8 cellular contexts compared by ENCODE assay signal in genomic region chr9:99222416-99223280, GRCh38. TPM values are rescaled to one million over a fixed set of nuclear protein-coding genes. Genes with fewer than 3 reads are reported as not detected.
DNase-seq lines count a peak whose midpoint lies in the region; ATAC-seq and TF ChIP-seq lines count a peak whose summit lies in the region.

No MANE protein-coding gene starts in this region.

- ATAC-seq in GM18508 (IDR thresholded peaks at IDR 0.05; ENCODE audit: insufficient read depth, unreplicated experiment), result peak; percentile 25
- ATAC-seq in HG03521 (IDR thresholded peaks at IDR 0.05; ENCODE audit: unreplicated experiment), result no peak

- WGBS in ovary, 3 donors, result 4 to 6% (median 5%) methylated on average over 30 of the region's 30 CpGs

- DNase-seq in HFF-Myc (ENCODE audit: extremely low read depth, low read depth) (no peak), RWPE1 (ENCODE audit: low spot score) (no peak), fibroblast of peridontal ligament (ENCODE audit: extremely low read depth) (peak; percentile 51), ovary (no peak), amniotic stem cell (lab: John Stamatoyannopoulos, UW) (no peak)
- no peak for DNase-seq in effector CD8-positive, alpha-beta T cell (lab: John Stamatoyannopoulos, UW)

- no peaks in the 10 kb centered on the region for H3K27me3 ChIP-seq in ovary

- H3K27ac ChIP-seq in RWPE1 (peak overlapping the region; percentile 88), ovary (peak overlapping the region; percentile 67 to 95)

- CTCF ChIA-PET in RWPE1 (lab: Yijun Ruan, JAX), result interaction anchor here (0.6 kb wide), 2 partner anchors 93 to 143 kb away, joined by 3 read pairs; no protein-coding TSS in a partner anchor

- H3K4me3 ChIP-seq in HFF-Myc (replicated peaks; ENCODE audit: low read depth, low read length) (peak overlapping the region; percentile 90), ovary (peak overlapping the region; percentile 98)

- TF ChIP-seq EP300 in ovary (IDR thresholded peaks at IDR 0.05), result no peak

- peaks cover 9% of the 10 kb centered on the region for H3K4me1 ChIP-seq in ovary (ENCODE audit: insufficient read depth)

- intact Hi-C loops in ovary (cut with DNase I), result no loop called here

- no peaks in the 10 kb centered on the region for H3K36me3 ChIP-seq in ovary

- no peak for TF ChIP-seq POLR2A in ovary (IDR thresholded peaks at IDR 0.05)

- TF ChIP-seq CTCF in HFF-Myc (IDR thresholded peaks at IDR 0.05; ENCODE audit: low read depth, low read length, missing control alignments) (no peak), RWPE1 (conservative IDR thresholded peaks at IDR 0.05; ENCODE audit: low read depth) (no peak), ovary (IDR thresholded peaks at IDR 0.05) (no peak)

- POLR2A ChIA-PET in RWPE1 (lab: Yijun Ruan, JAX; ENCODE audit: low non-redundant PET), result interaction anchor here (0.5 kb wide), 1 partner anchor 9 kb away, joined by 4 read pairs; no protein-coding TSS in a partner anchor

- H3K9me3 ChIP-seq in ovary, result no peaks in the 10 kb centered on the region

RNA-seq across cellular contexts. Expression of gene SEC61B, which starts 0.6 kb away (rescaled TPM):
- 100 to 1,000 TPM in 5 of 7 donors, 10 to 100 TPM in 2; 80.1 to 147 (median 130) TPM for total RNA-seq in ovary
- 100 to 1,000 TPM; 121 to 196 TPM for polyA plus RNA-seq in ovary

RNA-seq across cellular contexts. Expression of gene ALG2, which starts 0.9 kb away (rescaled TPM):
- 10 to 100 TPM; 28.6 to 45.8 (median 37.3) TPM for total RNA-seq in ovary
- 10 to 100 TPM; 21.8 to 60.1 TPM for polyA plus RNA-seq in ovary
